Comparison of ENCODE assay signal across 19 cellular contexts in genomic region chr16:67286441-67287235, GRCh38. TPM values are rescaled to one million over a fixed set of nuclear protein-coding genes. Genes with fewer than 3 reads are reported as not detected.
DNase-seq lines count a peak whose midpoint lies in the region; ATAC-seq, FAIRE-seq and TF ChIP-seq lines count a peak whose summit lies in the region.
"Had no signal": no experiment of that assay in that cellular context is flagged by ENCODE, and none has a peak within 500 bp of the region (broad histone marks: within the 10 kb centered on the region; RNA-seq: fewer than 3 reads in every experiment).

No MANE protein-coding gene starts in this region.

- H4K5ac ChIP-seq in IMR-90 (ENCODE audit: low read depth, low read length): no peak overlapping the region

- H2BK120ac ChIP-seq in IMR-90 (ENCODE audit: low read depth, low read length): no peak overlapping the region

- TF ChIP-seq CTCF in IMR-90 (conservative IDR thresholded peaks at IDR 0.05; ENCODE audit: low read depth, low read length): no peak
- TF ChIP-seq CTCF in K562 (IDR thresholded peaks at IDR 0.05 in 2 of 3, conservative IDR thresholded peaks at IDR 0.05 in 1 of 3; ENCODE audit: insufficient read depth in 2 of 3, low read depth in 1 of 3, low read length in 3 of 3): no peak

- intact Hi-C loops in IMR-90 (cut with micrococcal nuclease) (no loop called here), K562 (cut with micrococcal nuclease) (no loop called here), left colon (cut with DNase I, micrococcal nuclease) (no loop called here)

- H3K9me1 ChIP-seq in IMR-90 (ENCODE audit: insufficient read depth, low read length): peaks cover 14% of the 10 kb centered on the region
- H3K9me1 ChIP-seq in K562 (ENCODE audit: control insufficient read depth, insufficient read depth, low read length): peaks cover 3% of the 10 kb centered on the region

- 90% methylated on average over 15 of the region's 28 CpGs; no CpG with 5 or more reads in 1 of the 2 experiments for WGBS in IMR-90 (ENCODE audit: extremely low coverage in 2 of 2, insufficient read length in 1 of 2), 2 experiments
- WGBS in K562 (ENCODE audit: insufficient coverage, low coverage, missing lambda C conversion rate): 86% methylated on average over 26 of the region's 28 CpGs

- ATAC-seq in IMR-90 (ENCODE audit: low read depth) (no peak), K562 (no peak), left colon (no peak)
- ATAC-seq: A549, GM12878, GM23338 had no signal

- H4K20me1 ChIP-seq in IMR-90 (ENCODE audit: insufficient read depth, low read length) (no peaks in the 10 kb centered on the region), K562 (replicated peaks; ENCODE audit: control insufficient read depth, insufficient read depth, low read length) (no peaks in the 10 kb centered on the region)

- BruUV-seq in IMR-90 (replicated peaks; lab: Mats Ljungman, UMichigan) (no TSS peak), K562 (replicated peaks; lab: Mats Ljungman, UMichigan) (no TSS peak)

- H3K9ac ChIP-seq in IMR-90 (ENCODE audit: low read depth, low read length): no peak overlapping the region
- H3K9ac ChIP-seq in K562 (ENCODE audit: insufficient read depth in 1 of 2, low read depth in 2 of 2, low read length in 2 of 2): peak overlapping the region in 1 of 2 experiments; percentile 31; a peak in 1 of 4 replicates

- H2BK5ac ChIP-seq in IMR-90 (ENCODE audit: low read depth, low read length, poor library complexity, severe bottlenecking): no peak overlapping the region

- no peak overlapping the region; the same call in 1 of the 2 replicates for H2AK5ac ChIP-seq in IMR-90 (ENCODE audit: low read depth, low read length)

- no peak overlapping the region for H2AFZ ChIP-seq in IMR-90 (replicated peaks; ENCODE audit: low read length, poor library complexity)
- no peak overlapping the region for H2AFZ ChIP-seq in K562 (ENCODE audit: low read depth, low read length)
- H2AFZ ChIP-seq: GM23338 had no signal

- no peak overlapping the region for H3K4me2 ChIP-seq in IMR-90 (ENCODE audit: low read depth, low read length)
- H3K4me2 ChIP-seq in K562 (ENCODE audit: insufficient read depth, low read length): no peak overlapping the region
- H3K4me2 ChIP-seq: A549, GM23338 had no signal

- no peaks in the 10 kb centered on the region; a peak in 1 of 4 replicates for H3K79me1 ChIP-seq in IMR-90 (ENCODE audit: low read depth in 1 of 2, low read length in 2 of 2)

- H3K27ac ChIP-seq in IMR-90 (ENCODE audit: insufficient read depth, low read length) (no peak overlapping the region), K562 (ENCODE audit: extremely low read depth, low read depth, low read length) (no peak overlapping the region)
- H3K27ac ChIP-seq: A549 had no signal

- H3K4ac ChIP-seq in IMR-90 (ENCODE audit: low read depth, low read length): no peak overlapping the region

- dilution Hi-C loops in IMR-90 (cut with HindIII; ENCODE audit: low sequenced_read_pairs, unreplicated experiment): no loop called here

- in situ Hi-C loops in IMR-90 (cut with MboI; ENCODE audit: low sequenced_read_pairs) (no loop called here), K562 (cut with MboI) (no loop called here), KBM-7 (cut with MboI; ENCODE audit: low pct_unique_long_range_greater_than_20kb, low sequenced_read_pairs) (no loop called here), HAP-1 (cut with MboI; ENCODE audit: low sequenced_read_pairs) (no loop called here)

- H3K4me1 ChIP-seq in IMR-90 (ENCODE audit: control insufficient read depth, insufficient read depth, low read length) (peaks cover 7% of the 10 kb centered on the region), K562 (replicated peaks in 1 of 2; ENCODE audit: control insufficient read depth in 2 of 2, insufficient read depth in 2 of 2, low read length in 2 of 2) (peaks cover 0 to 19% of the 10 kb centered on the region in 2 experiments; a peak in 1 of 5 replicates), HAP-1 (no peaks in the 10 kb centered on the region)

- no peak overlapping the region for H4K91ac ChIP-seq in IMR-90 (ENCODE audit: insufficient read depth, low read depth, low read length)

- H3K4me3 ChIP-seq in IMR-90 (ENCODE audit: insufficient read depth, low read depth, low read length): no peak overlapping the region
- H3K4me3 ChIP-seq in K562: no peak overlapping the region
- no peak overlapping the region for H3K4me3 ChIP-seq in HAP-1
- H3K4me3 ChIP-seq: A549, GM12878, GM23338 had no signal

- TF ChIP-seq RAD21 in IMR-90 (IDR thresholded peaks at IDR 0.05; ENCODE audit: low read length): no peak
- no peak for TF ChIP-seq RAD21 in K562 (CRISPR knock-in tag; conservative IDR thresholded peaks at IDR 0.05 in 1 of 2, IDR thresholded peaks at IDR 0.05 in 1 of 2)

- H2BK20ac ChIP-seq in IMR-90 (ENCODE audit: low read depth, low read length): no peak overlapping the region

- H3K23ac ChIP-seq in IMR-90 (ENCODE audit: low read depth, low read length): no peak overlapping the region

- no peaks in the 10 kb centered on the region for H3K79me2 ChIP-seq in K562 (ENCODE audit: control insufficient read depth, insufficient read depth, low read length)

- FAIRE-seq in K562 (lab: Jason Lieb, UNC): no peak
- FAIRE-seq: A549, GM12878 had no signal

- DNase-seq in A172 (ENCODE audit: low spot score) (peak; percentile 70), IMR-90 (no peak), K562 (ENCODE audit: extremely low read depth in 1 of 4, low spot score in 3 of 4) (no peak), KBM-7 (no peak), HAP-1 (ENCODE audit: low spot score in 2 of 2) (no peak), left colon (no peak)
- DNase-seq: C1 segment of cervical spinal cord, DMS79 treated with DMSO at 0.1 percent for 48 hours, GDM1, NCI-H1417 treated with DMSO at 0.1 percent for 48 hours, NCI-H2029, NCI-H2171 treated with DMSO at 0.1 percent for 48 hours, NCI-H748 treated with DMSO at 0.1 percent for 48 hours had no signal

- no peak overlapping the region for H3K14ac ChIP-seq in IMR-90 (replicated peaks; ENCODE audit: low read depth, low read length)

- H3K36me3 ChIP-seq in IMR-90 (ENCODE audit: control insufficient read depth, insufficient read depth, low read length) (no peaks in the 10 kb centered on the region), K562 (ENCODE audit: control insufficient read depth, insufficient read depth, low read length) (peaks cover 24% of the 10 kb centered on the region; the same call in 2 of the 3 replicates), HAP-1 (replicated peaks) (peaks cover 7% of the 10 kb centered on the region)

- no peak for TF ChIP-seq EP300 in K562 (IDR thresholded peaks at IDR 0.05; ENCODE audit: low read length)

- no peak overlapping the region for H2BK15ac ChIP-seq in IMR-90 (ENCODE audit: low read depth, low read length)

- no peaks in the 10 kb centered on the region for H3K9me3 ChIP-seq in IMR-90 (ENCODE audit: control insufficient read depth, insufficient read depth, low read length)
- no peaks in the 10 kb centered on the region for H3K9me3 ChIP-seq in K562 (replicated peaks; ENCODE audit: control insufficient read depth, insufficient read depth, low read depth, low read length)
- H3K9me3 ChIP-seq in HAP-1: no peaks in the 10 kb centered on the region
- H3K9me3 ChIP-seq: A549 had no signal

- no peak overlapping the region for H4K8ac ChIP-seq in IMR-90 (ENCODE audit: low read depth in 2 of 2, low read length in 2 of 2)

- POLR2A ChIA-PET in IMR-90 (lab: Charles Lee; ENCODE audit: unreplicated experiment): no interaction called here
- POLR2A ChIA-PET in K562 (lab: Yijun Ruan, JAX): interaction anchor here (0.5 to 1.1 kb wide), 2 partner anchors 13 to 16 kb away, joined by 3 to 4 read pairs; no protein-coding TSS in a partner anchor

- TF ChIP-seq POLR2A in IMR-90 (IDR thresholded peaks at IDR 0.05; ENCODE audit: low read depth, low read length): no peak
- TF ChIP-seq POLR2A in K562 (conservative IDR thresholded peaks at IDR 0.05): no peak

- H3K18ac ChIP-seq in IMR-90 (ENCODE audit: low read depth, low read length): no peak overlapping the region

- no peaks in the 10 kb centered on the region for H3K27me3 ChIP-seq in IMR-90 (ENCODE audit: control insufficient read depth, insufficient read depth, low read length)
- H3K27me3 ChIP-seq in K562 (ENCODE audit: control insufficient read depth in 2 of 2, insufficient read depth in 2 of 2, low read length in 2 of 2): no peaks in the 10 kb centered on the region
- no peaks in the 10 kb centered on the region for H3K27me3 ChIP-seq in HAP-1 (ENCODE audit: low read depth)

- no peak overlapping the region for H3K56ac ChIP-seq in IMR-90 (ENCODE audit: extremely low read depth, insufficient read depth, low read length)

- peak overlapping the region; percentile 70 for H2AK9ac ChIP-seq in IMR-90 (replicated peaks; ENCODE audit: low read depth, low read length, poor library complexity)

- CTCF ChIA-PET in IMR-90 (lab: Yijun Ruan, JAX) (interaction anchor here (1.4 kb wide), 1 partner anchor 22 kb away, joined by 4 read pairs; no protein-coding TSS in a partner anchor), K562 (lab: Yijun Ruan, JAX; ENCODE audit: low intra/inter-chr PET ratio) (no interaction called here)

RNA-seq across cellular contexts. Expression of gene PLEKHG4, which starts 7.3 kb away (rescaled TPM):
- 0.14 TPM in 1 of 2 replicates, not detected in the other for total RNA-seq in A172 (2014; rRNA removed; shearing (Covaris generic))
- total RNA-seq in IMR-90 (2012; rRNA removed): 8.3 and 14.0 TPM in 2 replicates
- polyA plus RNA-seq in IMR-90 (2012; rRNA removed): 50.7 and 56.8 TPM in 2 replicates
- 15.6 and 26.1 TPM in 2 replicates for polyA plus RNA-seq in IMR-90 (2012; cell fraction: cytosol; rRNA removed)
- polyA plus RNA-seq in IMR-90 (2012; cell fraction: nucleus; rRNA removed; ENCODE audit: low replicate concordance): 214 and 556 TPM in 2 replicates
- total RNA-seq in K562 (2011; cell fraction: chromatin; rRNA removed; ENCODE audit: low replicate concordance): 35.5 and 125 TPM in 2 replicates
- 104 and 108 TPM in 2 replicates for total RNA-seq in K562 (2011; cell fraction: nucleolus; rRNA removed)
- 56.2 and 56.3 TPM in 2 replicates for total RNA-seq in K562 (2011; cell fraction: nucleoplasm; rRNA removed)
- 25.2 and 30.8 TPM in 2 replicates for total RNA-seq in K562 (2014; rRNA removed)
- total RNA-seq in K562 (2014; rRNA removed; fragmentation: Illumina TruSeq; extraction: Trizol): 8.4 and 12.2 TPM in 2 replicates
- 17.1 and 17.9 TPM in 2 replicates for total RNA-seq in K562 (2015; rRNA removed; fragmentation: Illumina TruSeq; extraction: Trizol)
- total RNA-seq in K562 (2021): 32.8 and 35.4 TPM in 2 replicates
- polyA plus RNA-seq in K562 (2011; rRNA removed): 25.3 and 38.6 TPM in 2 replicates
- 31.4 and 51.4 TPM in 2 replicates for polyA plus RNA-seq in K562 (2011; cell fraction: cytosol; rRNA removed)
- 233 and 335 TPM in 2 replicates for polyA plus RNA-seq in K562 (2011; cell fraction: nucleus; rRNA removed)
- 20.8 and 43.5 TPM in 2 replicates for polyA plus RNA-seq in K562 (2012)
- 14.9 and 23.8 TPM in 2 replicates for polyA plus RNA-seq in K562 (2014; fragmentation: Illumina TruSeq; extraction: Trizol)
- 1 to 10 TPM; 3.7 to 4.7 TPM for polyA plus RNA-seq in K562 (2014; fragmentation: Nextera tagmentation; extraction: Ambion mirVana)
- 33.5 and 36.8 TPM in 2 replicates for polyA plus RNA-seq in K562 (2014; rRNA removed)
- 8.0 and 10.5 TPM in 2 replicates for polyA minus RNA-seq in K562 (2011; rRNA and poly(A)+ RNA removed)
- 19.2 and 26.7 TPM in 2 replicates for polyA minus RNA-seq in K562 (2011; cell fraction: cytosol; rRNA and poly(A)+ RNA removed)
- polyA minus RNA-seq in K562 (2011; cell fraction: nucleus; rRNA and poly(A)+ RNA removed): 35.8 and 36.2 TPM in 2 replicates
- total RNA-seq in left colon: 10 to 100 TPM in 1 of 2 donors, 1 to 10 TPM in 1; 7.7 to 11.9 TPM

RNA-seq across cellular contexts. Expression of gene SLC9A5, which starts 37.9 kb away (rescaled TPM):
- 0.03 and 0.29 TPM in 2 replicates for total RNA-seq in A172 (2014; rRNA removed; shearing (Covaris generic))
- total RNA-seq in IMR-90 (2012; rRNA removed) (1.8 and 2.5 TPM in 2 replicates), K562 (2014; rRNA removed) (1.2 and 1.6 TPM in 2 replicates), K562 (2014; rRNA removed; fragmentation: Illumina TruSeq; extraction: Trizol) (0.69 and 0.70 TPM in 2 replicates), K562 (2015; rRNA removed; fragmentation: Illumina TruSeq; extraction: Trizol) (0.72 TPM in 2 replicates), K562 (2021) (2.5 and 3.1 TPM in 2 replicates), left colon (1 to 10 TPM in 1 of 2 donors, under 1 TPM in 1; 0.61 to 1.3 TPM)
- polyA plus RNA-seq in IMR-90 (2012; rRNA removed) (5.4 and 5.7 TPM in 2 replicates), K562 (2011; rRNA removed) (2.6 and 3.4 TPM in 2 replicates), K562 (2014; fragmentation: Illumina TruSeq; extraction: Trizol) (1.5 and 1.8 TPM in 2 replicates), K562 (2014; fragmentation: Nextera tagmentation; extraction: Ambion mirVana) (under 1 TPM; 0.06 to 0.07 TPM), K562 (2014; rRNA removed) (2.7 and 2.8 TPM in 2 replicates)
- 2.5 and 4.1 TPM in 2 replicates for polyA plus RNA-seq in IMR-90 (2012; cell fraction: cytosol; rRNA removed)
- 56.1 and 64.8 TPM in 2 replicates for polyA plus RNA-seq in IMR-90 (2012; cell fraction: nucleus; rRNA removed; ENCODE audit: low replicate concordance)
- 11.2 and 22.6 TPM in 2 replicates for total RNA-seq in K562 (2011; cell fraction: chromatin; rRNA removed; ENCODE audit: low replicate concordance)
- total RNA-seq in K562 (2011; cell fraction: nucleolus; rRNA removed): 13.6 and 15.5 TPM in 2 replicates
- 10.0 and 10.3 TPM in 2 replicates for total RNA-seq in K562 (2011; cell fraction: nucleoplasm; rRNA removed)
- 1.8 and 2.4 TPM in 2 replicates for polyA plus RNA-seq in K562 (2011; cell fraction: cytosol; rRNA removed)
- 25.0 and 34.4 TPM in 2 replicates for polyA plus RNA-seq in K562 (2011; cell fraction: nucleus; rRNA removed)
- polyA plus RNA-seq in K562 (2012): 2.1 and 3.4 TPM in 2 replicates
- 1.2 and 1.3 TPM in 2 replicates for polyA minus RNA-seq in K562 (2011; rRNA and poly(A)+ RNA removed)
- 0.91 and 1.5 TPM in 2 replicates for polyA minus RNA-seq in K562 (2011; cell fraction: cytosol; rRNA and poly(A)+ RNA removed)
- 4.4 and 4.7 TPM in 2 replicates for polyA minus RNA-seq in K562 (2011; cell fraction: nucleus; rRNA and poly(A)+ RNA removed)

RNA-seq across cellular contexts. Expression of gene FHOD1, which starts 39.4 kb away (rescaled TPM):
- 10.3 and 13.2 TPM in 2 replicates for total RNA-seq in A172 (2014; rRNA removed; shearing (Covaris generic))
- 13.1 and 13.8 TPM in 2 replicates for total RNA-seq in IMR-90 (2012; rRNA removed)
- 64.0 and 71.4 TPM in 2 replicates for polyA plus RNA-seq in IMR-90 (2012; rRNA removed)
- 41.0 and 42.3 TPM in 2 replicates for polyA plus RNA-seq in IMR-90 (2012; cell fraction: cytosol; rRNA removed)
- 260 and 582 TPM in 2 replicates for polyA plus RNA-seq in IMR-90 (2012; cell fraction: nucleus; rRNA removed; ENCODE audit: low replicate concordance)
- 215 and 563 TPM in 2 replicates for total RNA-seq in K562 (2011; cell fraction: chromatin; rRNA removed; ENCODE audit: low replicate concordance)
- 341 and 352 TPM in 2 replicates for total RNA-seq in K562 (2011; cell fraction: nucleolus; rRNA removed)
- total RNA-seq in K562 (2011; cell fraction: nucleoplasm; rRNA removed): 210 and 234 TPM in 2 replicates
- 47.9 and 57.6 TPM in 2 replicates for total RNA-seq in K562 (2014; rRNA removed)
- total RNA-seq in K562 (2014; rRNA removed; fragmentation: Illumina TruSeq; extraction: Trizol): 16.2 and 26.9 TPM in 2 replicates
- total RNA-seq in K562 (2015; rRNA removed; fragmentation: Illumina TruSeq; extraction: Trizol): 21.1 and 21.8 TPM in 2 replicates
- total RNA-seq in K562 (2021): 113 and 126 TPM in 2 replicates
- 32.3 and 65.2 TPM in 2 replicates for polyA plus RNA-seq in K562 (2011; rRNA removed)
- 33.8 and 42.7 TPM in 2 replicates for polyA plus RNA-seq in K562 (2011; cell fraction: cytosol; rRNA removed)
- 385 and 440 TPM in 2 replicates for polyA plus RNA-seq in K562 (2011; cell fraction: nucleus; rRNA removed)
- polyA plus RNA-seq in K562 (2012): 73.5 and 82.7 TPM in 2 replicates
- 48.2 and 49.9 TPM in 2 replicates for polyA plus RNA-seq in K562 (2014; fragmentation: Illumina TruSeq; extraction: Trizol)
- 10 to 100 TPM; 18.7 to 19.2 TPM for polyA plus RNA-seq in K562 (2014; fragmentation: Nextera tagmentation; extraction: Ambion mirVana)
- polyA plus RNA-seq in K562 (2014; rRNA removed): 63.0 and 63.7 TPM in 2 replicates
- 19.6 and 21.8 TPM in 2 replicates for polyA minus RNA-seq in K562 (2011; rRNA and poly(A)+ RNA removed)
- polyA minus RNA-seq in K562 (2011; cell fraction: cytosol; rRNA and poly(A)+ RNA removed): 36.4 and 51.4 TPM in 2 replicates
- polyA minus RNA-seq in K562 (2011; cell fraction: nucleus; rRNA and poly(A)+ RNA removed): 49.3 and 53.6 TPM in 2 replicates
- 10 to 100 TPM; 29.7 to 42.7 TPM for total RNA-seq in left colon

RNA-seq across cellular contexts. Expression of gene KCTD19, which starts 39.9 kb away (rescaled TPM):
- not detected in 2 replicates for total RNA-seq in A172 (2014; rRNA removed; shearing (Covaris generic))
- total RNA-seq in IMR-90 (2012; rRNA removed) (under 0.01 TPM in 1 of 2 replicates, not detected in the other), K562 (2014; rRNA removed) (0.29 and 0.91 TPM in 2 replicates), K562 (2014; rRNA removed; fragmentation: Illumina TruSeq; extraction: Trizol) (0.15 and 0.16 TPM in 2 replicates), K562 (2015; rRNA removed; fragmentation: Illumina TruSeq; extraction: Trizol) (0.11 and 0.34 TPM in 2 replicates), K562 (2021) (0.22 and 0.25 TPM in 2 replicates), left colon (under 1 TPM in 1 of 2 donors, not detected in 1; 0.06 TPM)
- polyA plus RNA-seq in IMR-90 (2012; rRNA removed) (0.07 and 0.36 TPM in 2 replicates), K562 (2011; rRNA removed) (0.32 and 0.33 TPM in 2 replicates), K562 (2014; fragmentation: Illumina TruSeq; extraction: Trizol) (0.31 and 0.53 TPM in 2 replicates), K562 (2014; fragmentation: Nextera tagmentation; extraction: Ambion mirVana) (not detected), K562 (2014; rRNA removed) (0.03 TPM in 2 replicates)
- polyA plus RNA-seq in IMR-90 (2012; cell fraction: cytosol; rRNA removed): 0.14 TPM in 1 of 2 replicates, not detected in the other
- 0.59 and 1.5 TPM in 2 replicates for polyA plus RNA-seq in IMR-90 (2012; cell fraction: nucleus; rRNA removed; ENCODE audit: low replicate concordance)
- 1.0 and 1.4 TPM in 2 replicates for total RNA-seq in K562 (2011; cell fraction: chromatin; rRNA removed; ENCODE audit: low replicate concordance)
- 0.33 and 0.53 TPM in 2 replicates for total RNA-seq in K562 (2011; cell fraction: nucleolus; rRNA removed)
- 0.44 and 0.46 TPM in 2 replicates for total RNA-seq in K562 (2011; cell fraction: nucleoplasm; rRNA removed)
- 0.39 and 0.40 TPM in 2 replicates for polyA plus RNA-seq in K562 (2011; cell fraction: cytosol; rRNA removed)
- polyA plus RNA-seq in K562 (2011; cell fraction: nucleus; rRNA removed): 0.87 and 0.98 TPM in 2 replicates
- polyA plus RNA-seq in K562 (2012): 0.69 and 0.89 TPM in 2 replicates
- polyA minus RNA-seq in K562 (2011; rRNA and poly(A)+ RNA removed): 0.04 and 0.30 TPM in 2 replicates
- polyA minus RNA-seq in K562 (2011; cell fraction: cytosol; rRNA and poly(A)+ RNA removed): not detected in 2 replicates
- polyA minus RNA-seq in K562 (2011; cell fraction: nucleus; rRNA and poly(A)+ RNA removed): 0.44 TPM in 1 of 2 replicates, not detected in the other
- total RNA-seq: HT-29, NCI-H460 had no signal
- polyA plus RNA-seq: IgD-negative memory B cell had no signal

RNA-seq across cellular contexts. Expression of gene LRRC36, which starts 40.0 kb away (rescaled TPM):
- not detected in 2 replicates for total RNA-seq in A172 (2014; rRNA removed; shearing (Covaris generic))
- total RNA-seq in IMR-90 (2012; rRNA removed) (0.18 TPM in 1 of 2 replicates, not detected in the other), K562 (2014; rRNA removed) (0.09 TPM in 1 of 2 replicates, not detected in the other), K562 (2014; rRNA removed; fragmentation: Illumina TruSeq; extraction: Trizol) (0.36 TPM in 1 of 2 replicates, not detected in the other), K562 (2015; rRNA removed; fragmentation: Illumina TruSeq; extraction: Trizol) (0.14 and 0.34 TPM in 2 replicates), K562 (2021) (0.11 TPM in 1 of 2 replicates, not detected in the other), left colon (under 1 TPM; 0.34 to 0.40 TPM)
- polyA plus RNA-seq in IMR-90 (2012; rRNA removed) (0.20 and 0.29 TPM in 2 replicates), K562 (2011; rRNA removed) (0.40 and 0.49 TPM in 2 replicates), K562 (2014; fragmentation: Illumina TruSeq; extraction: Trizol) (0.19 and 0.36 TPM in 2 replicates), K562 (2014; fragmentation: Nextera tagmentation; extraction: Ambion mirVana) (under 1 TPM; 0.15 to 0.30 TPM), K562 (2014; rRNA removed) (0.13 TPM in 1 of 2 replicates, not detected in the other)
- polyA plus RNA-seq in IMR-90 (2012; cell fraction: cytosol; rRNA removed): 0.04 and 0.08 TPM in 2 replicates
- polyA plus RNA-seq in IMR-90 (2012; cell fraction: nucleus; rRNA removed; ENCODE audit: low replicate concordance): 0.46 and 2.3 TPM in 2 replicates
- total RNA-seq in K562 (2011; cell fraction: chromatin; rRNA removed; ENCODE audit: low replicate concordance): 0.37 and 0.63 TPM in 2 replicates
- total RNA-seq in K562 (2011; cell fraction: nucleolus; rRNA removed): 0.83 and 0.92 TPM in 2 replicates
- 0.95 and 0.99 TPM in 2 replicates for total RNA-seq in K562 (2011; cell fraction: nucleoplasm; rRNA removed)
- 0.12 and 0.13 TPM in 2 replicates for polyA plus RNA-seq in K562 (2011; cell fraction: cytosol; rRNA removed)
- 0.41 and 0.68 TPM in 2 replicates for polyA plus RNA-seq in K562 (2011; cell fraction: nucleus; rRNA removed)
- 0.33 and 1.1 TPM in 2 replicates for polyA plus RNA-seq in K562 (2012)
- polyA minus RNA-seq in K562 (2011; rRNA and poly(A)+ RNA removed): 0.33 and 0.35 TPM in 2 replicates
- not detected in 2 replicates for polyA minus RNA-seq in K562 (2011; cell fraction: cytosol; rRNA and poly(A)+ RNA removed)
- polyA minus RNA-seq in K562 (2011; cell fraction: nucleus; rRNA and poly(A)+ RNA removed): 0.13 and 0.56 TPM in 2 replicates
- total RNA-seq: NCI-H460 had no signal
- polyA plus RNA-seq: GM23338, IgD-negative memory B cell had no signal
